35 cellular contexts compared by ENCODE assay signal in the genomic region with DNA sequence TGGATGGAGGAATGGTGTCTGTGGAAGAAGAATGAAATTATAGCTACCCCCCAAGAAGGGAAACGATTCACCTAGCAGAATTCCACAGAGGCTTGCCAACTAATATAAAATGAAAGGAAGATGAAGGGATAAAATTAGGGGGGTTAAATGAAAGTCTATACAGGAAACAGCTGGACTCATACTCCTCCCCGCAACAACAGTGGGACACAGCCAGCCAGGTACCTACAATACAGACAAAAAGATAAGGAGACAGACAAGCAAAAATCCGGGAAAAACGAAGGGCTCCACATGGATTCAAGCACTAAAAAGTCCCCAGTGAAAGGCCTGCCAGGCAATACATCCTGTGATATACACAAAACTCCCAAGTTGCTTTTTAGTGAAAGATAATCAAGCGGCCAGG. TPM values are rescaled to one million over a fixed set of nuclear protein-coding genes. Genes with fewer than 3 reads are reported as not detected.
"Had no signal": no experiment of that assay in that cellular context is flagged by ENCODE, and none has a peak within 500 bp of the region (broad histone marks: within the 10 kb centered on the region; RNA-seq: fewer than 3 reads in every experiment).

No MANE protein-coding gene starts in this region.

- H3K36me3 ChIP-seq: breast epithelium had no signal

- H3K4me3 Mint-ChIP-seq: activated B cell treated with CpG ODN at 0.5 μM for 24 hours; activated CD4-positive, alpha-beta memory T cell treated with anti-CD3 and anti-CD28 coated beads for 36 hours; activated CD4-positive, alpha-beta T cell treated with anti-CD3 and anti-CD28 coated beads for 36 hours; activated CD4-positive, alpha-beta T cell treated with anti-CD3 and anti-CD28 coated beads, Interleukin-2, amount 10 ng/mL, durations not matched to agents 24 days and 14 days; activated naive CD4-positive, alpha-beta T cell treated with anti-CD3 and anti-CD28 coated beads, Interleukin-2, amount 10 ng/mL, durations not matched to agents 7 days and 5 days; activated naive CD8-positive, alpha-beta T cell treated with anti-CD3 and anti-CD28 coated beads, Interleukin-2, amount 10 ng/mL, durations not matched to agents 7 days and 5 days; activated T-cell treated with anti-CD3 and anti-CD28 coated beads, Interleukin-2, amount 50 U/mL, for 24 hours; activated T-cell treated with anti-CD3 and anti-CD28 coated beads, Interleukin-2, amount 50 U/mL, for 72 hours; brain; T-cell; T-helper 1 cell treated with Interleukin-12 subunit alpha and Interleukin-12 subunit beta and Interleukin-4 antibody, amounts not matched to agents 30 μg/mL and 1 μg/mL, for 36 hours; T-helper 2 cell treated with Interferon-gamma antibody and Interleukin-4, amounts not matched to agents 5 μg/mL and 100 μg/mL, for 36 hours had no signal

- H3K4me3 ChIP-seq: ascending aorta, breast epithelium, cardiac muscle cell, esophagus muscularis mucosa, gastrocnemius medialis, heart left ventricle had no signal

- H3K4me1 ChIP-seq: ascending aorta, breast epithelium had no signal

- ATAC-seq: activated CD4-positive, alpha-beta T cell treated with anti-CD3 and anti-CD28 coated beads for 36 hours; activated CD4-positive, CD25-positive, alpha-beta regulatory T cell treated with anti-CD3 and anti-CD28 coated beads, Interleukin-2, amount 50 U/mL, for 24 hours; activated naive CD4-positive, alpha-beta T cell treated with anti-CD3 and anti-CD28 coated beads, Interleukin-2, amount 50 U/mL, for 72 hours; activated T-cell treated with anti-CD3 and anti-CD28 coated beads, Interleukin-2, amount 50 U/mL, for 72 hours; foreskin keratinocyte; heart left ventricle; T-cell had no signal

- H3K9me3 Mint-ChIP-seq: activated CD4-positive, alpha-beta memory T cell treated with anti-CD3 and anti-CD28 coated beads for 36 hours; activated naive CD4-positive, alpha-beta T cell treated with anti-CD3 and anti-CD28 coated beads, Interleukin-2, amount 10 ng/mL, durations not matched to agents 7 days and 5 days; activated naive CD4-positive, alpha-beta T cell treated with anti-CD3 and anti-CD28 coated beads, Interleukin-2, amount 50 U/mL, for 72 hours; activated T-cell treated with anti-CD3 and anti-CD28 coated beads, Interleukin-2, amount 50 U/mL, for 24 hours; T-cell; T-helper 1 cell treated with Interleukin-12 subunit alpha and Interleukin-12 subunit beta and Interleukin-4 antibody, amounts not matched to agents 30 μg/mL and 1 μg/mL, for 36 hours; T-helper 2 cell treated with Interferon-gamma antibody and Interleukin-4, amounts not matched to agents 5 μg/mL and 100 μg/mL, for 36 hours had no signal

- H3K27ac Mint-ChIP-seq: activated B cell treated with CpG ODN at 0.5 μM for 24 hours; activated CD4-positive, alpha-beta memory T cell treated with anti-CD3 and anti-CD28 coated beads for 36 hours; activated CD4-positive, alpha-beta T cell treated with anti-CD3 and anti-CD28 coated beads for 36 hours; activated CD4-positive, alpha-beta T cell treated with anti-CD3 and anti-CD28 coated beads, Interleukin-2, amount 10 ng/mL, durations not matched to agents 24 days and 14 days; activated naive CD4-positive, alpha-beta T cell treated with anti-CD3 and anti-CD28 coated beads, Interleukin-2, amount 10 ng/mL, durations not matched to agents 7 days and 5 days; activated naive CD4-positive, alpha-beta T cell treated with anti-CD3 and anti-CD28 coated beads, Interleukin-2, amount 50 U/mL, for 72 hours; activated naive CD8-positive, alpha-beta T cell treated with anti-CD3 and anti-CD28 coated beads, Interleukin-2, amount 10 ng/mL, durations not matched to agents 7 days and 5 days; activated T-cell treated with anti-CD3 and anti-CD28 coated beads, Interleukin-2, amount 50 U/mL, for 24 hours; activated T-cell treated with anti-CD3 and anti-CD28 coated beads, Interleukin-2, amount 50 U/mL, for 72 hours; T-cell; T-helper 1 cell treated with Interleukin-12 subunit alpha and Interleukin-12 subunit beta and Interleukin-4 antibody, amounts not matched to agents 30 μg/mL and 1 μg/mL, for 36 hours; T-helper 2 cell treated with Interferon-gamma antibody and Interleukin-4, amounts not matched to agents 5 μg/mL and 100 μg/mL, for 36 hours had no signal

- FAIRE-seq: colon had no signal

- H3K27me3 ChIP-seq: ascending aorta, breast epithelium, cardiac muscle cell, esophagus muscularis mucosa, foreskin keratinocyte, gastrocnemius medialis, heart left ventricle had no signal

- H3K9me3 ChIP-seq: ascending aorta, breast epithelium, esophagus muscularis mucosa, gastrocnemius medialis had no signal

- H3K27ac ChIP-seq: ascending aorta, breast epithelium, cardiac muscle cell, esophagus muscularis mucosa, foreskin keratinocyte, heart left ventricle, WERI-Rb-1 had no signal

- H3K27me3 Mint-ChIP-seq: activated B cell treated with CpG ODN at 0.5 μM for 24 hours; activated CD4-positive, alpha-beta memory T cell treated with anti-CD3 and anti-CD28 coated beads for 36 hours; activated CD4-positive, alpha-beta T cell treated with anti-CD3 and anti-CD28 coated beads for 36 hours; activated CD4-positive, alpha-beta T cell treated with anti-CD3 and anti-CD28 coated beads, Interleukin-2, amount 10 ng/mL, durations not matched to agents 24 days and 14 days; activated naive CD4-positive, alpha-beta T cell treated with anti-CD3 and anti-CD28 coated beads, Interleukin-2, amount 10 ng/mL, durations not matched to agents 7 days and 5 days; activated naive CD8-positive, alpha-beta T cell treated with anti-CD3 and anti-CD28 coated beads, Interleukin-2, amount 10 ng/mL, durations not matched to agents 7 days and 5 days; activated T-cell treated with anti-CD3 and anti-CD28 coated beads, Interleukin-2, amount 50 U/mL, for 24 hours; brain; T-cell had no signal

- DNase-seq: activated B cell treated with CpG ODN at 0.5 μM for 24 hours; activated CD4-positive, alpha-beta memory T cell treated with anti-CD3 and anti-CD28 coated beads for 36 hours; activated CD4-positive, alpha-beta T cell treated with anti-CD3 and anti-CD28 coated beads for 36 hours; activated CD4-positive, alpha-beta T cell treated with anti-CD3 and anti-CD28 coated beads, Interleukin-2, amount 10 ng/mL, durations not matched to agents 24 days and 14 days; activated CD8-positive, alpha-beta memory T cell treated with anti-CD3 and anti-CD28 coated beads, Interleukin-2, amount 50 U/mL, for 48 hours; activated gamma-delta T cell; activated naive CD4-positive, alpha-beta T cell; activated naive CD4-positive, alpha-beta T cell treated with anti-CD3 and anti-CD28 coated beads, Interleukin-2, amount 10 ng/mL, durations not matched to agents 7 days and 5 days; activated naive CD8-positive, alpha-beta T cell treated with anti-CD3 and anti-CD28 coated beads, Interleukin-2, amount 10 ng/mL, durations not matched to agents 7 days and 5 days; activated T-cell treated with anti-CD3 and anti-CD28 coated beads for 4 hours; activated T-cell treated with anti-CD3 and anti-CD28 coated beads, Interleukin-2, amount 50 U/mL, for 24 hours; activated T-cell treated with anti-CD3 and anti-CD28 coated beads, Interleukin-2, amount 50 U/mL, for 72 hours; cortex of kidney; dermis blood vessel endothelial cell; effector CD8-positive, alpha-beta T cell; erythroblast; foreskin keratinocyte; glutamatergic neuron; heart left ventricle; SW 1271; T-cell; T1000 had no signal

RNA-seq across cellular contexts. Expression of gene CACNG1, which starts 47.9 kb away (rescaled TPM):
- total RNA-seq: activated B cell treated with CpG ODN at 0.5 μM for 24 hours; activated CD4-positive, alpha-beta memory T cell treated with anti-CD3 and anti-CD28 coated beads for 36 hours; activated CD4-positive, alpha-beta T cell treated with anti-CD3 and anti-CD28 coated beads for 36 hours; activated CD4-positive, alpha-beta T cell treated with anti-CD3 and anti-CD28 coated beads, Interleukin-2, amount 10 ng/mL, durations not matched to agents 24 days and 14 days; activated naive CD4-positive, alpha-beta T cell treated with anti-CD3 and anti-CD28 coated beads, Interleukin-2, amount 50 U/mL, for 72 hours; activated naive CD8-positive, alpha-beta T cell treated with anti-CD3 and anti-CD28 coated beads, Interleukin-2, amount 10 ng/mL, durations not matched to agents 7 days and 5 days; activated T-cell treated with anti-CD3 and anti-CD28 coated beads, Interleukin-2, amount 50 U/mL, for 72 hours; ascending aorta; breast epithelium; cardiac muscle cell; chondrocyte; dermis blood vessel endothelial cell; esophagus muscularis mucosa; foreskin keratinocyte; heart left ventricle; T-cell had no signal
- polyA plus RNA-seq: cardiac muscle cell, foreskin keratinocyte, heart left ventricle had no signal
